In genomic region chr10:75994332-75995040, GRCh38 we compare ENCODE assay signal across 14 cellular contexts.
A peak's percentile ranks its signal among the peaks of the same experiment; 100 is the strongest.
DNase-seq lines count a peak whose midpoint lies in the region; TF ChIP-seq lines count a peak whose summit lies in the region.
"Had no signal": no experiment of that assay in that cellular context is flagged by ENCODE, and none has a peak within 500 bp of the region (broad histone marks: within the 10 kb centered on the region; RNA-seq: fewer than 3 reads in every experiment).

No MANE protein-coding gene starts in this region.

- no peaks in the 10 kb centered on the region for H3K9me3 Mint-ChIP-seq in nephron progenitor cell
- H3K9me3 Mint-ChIP-seq in CD14-positive monocyte = no peaks in the 10 kb centered on the region
- H3K9me3 Mint-ChIP-seq: HFFc6, IgD-negative memory B cell had no signal

- no peak for DNase-seq in HEK293T (ENCODE audit: extremely low spot score)
- peak; percentile 35 for DNase-seq in NCI-H2227 treated with DMSO at 0.1 percent for 48 hours (lab: John Stamatoyannopoulos, UW)
- DNase-seq in nephron progenitor cell = no peak
- no peak for DNase-seq in activated CD4-positive, alpha-beta T cell treated with anti-CD3 and anti-CD28 coated beads, Interleukin-2, amount 50 U/mL, for 48 hours
- DNase-seq in NOMO-1 treated with DMSO at 0.1 percent for 48 hours (lab: John Stamatoyannopoulos, UW; ENCODE audit: unreplicated experiment) = no peak
- no peak for DNase-seq in CD14-positive monocyte (ENCODE audit: low spot score)
- DNase-seq: CD4-positive, CD25-positive, alpha-beta regulatory T cell; CD8-positive, alpha-beta memory T cell; COR-L47; GDM1; HCEC 1CT; HFFc6 had no signal

- intact Hi-C loops in CD14-positive monocyte (cut with micrococcal nuclease) = no loop called here

- H3K36me3 Mint-ChIP-seq in nephron progenitor cell (ENCODE audit: low read depth) (no peaks in the 10 kb centered on the region), CD14-positive monocyte (no peaks in the 10 kb centered on the region)
- H3K36me3 Mint-ChIP-seq: CD4-positive, CD25-positive, alpha-beta regulatory T cell; CD8-positive, alpha-beta memory T cell had no signal

- POLR2A ChIA-PET in HEK293T (lab: Yijun Ruan, JAX) = no interaction called here

- H3K4me3 Mint-ChIP-seq in nephron progenitor cell (no peak overlapping the region), CD14-positive monocyte (no peak overlapping the region)
- H3K4me3 Mint-ChIP-seq: B cell; CD4-positive, CD25-positive, alpha-beta regulatory T cell; CD8-positive, alpha-beta memory T cell; HFFc6; IgD-negative memory B cell had no signal

- H3K27me3 Mint-ChIP-seq in nephron progenitor cell (ENCODE audit: low read depth, poor library complexity) (peaks cover 3% of the 10 kb centered on the region), CD14-positive monocyte (ENCODE audit: low read depth in 3 of 3) (no peaks in the 10 kb centered on the region)
- H3K27me3 Mint-ChIP-seq: B cell; CD4-positive, CD25-positive, alpha-beta regulatory T cell; IgD-negative memory B cell had no signal

- peak overlapping the region; percentile 18 for H3K27ac Mint-ChIP-seq in nephron progenitor cell
- H3K27ac Mint-ChIP-seq in CD14-positive monocyte = no peak overlapping the region
- H3K27ac Mint-ChIP-seq: B cell; CD4-positive, CD25-positive, alpha-beta regulatory T cell; HFFc6; IgD-negative memory B cell had no signal

- H3K4me1 Mint-ChIP-seq in nephron progenitor cell (peaks cover 27% of the 10 kb centered on the region), CD14-positive monocyte (no peaks in the 10 kb centered on the region)
- H3K4me1 Mint-ChIP-seq: B cell; CD4-positive, CD25-positive, alpha-beta regulatory T cell; CD8-positive, alpha-beta memory T cell; IgD-negative memory B cell had no signal

- CTCF ChIA-PET in HEK293T (lab: Yijun Ruan, JAX) = interaction anchor here (0.6 to 0.8 kb wide), 2 partner anchors 38 to 147 kb away, joined by 3 read pairs; no protein-coding TSS in a partner anchor

- TF ChIP-seq CTCF in nephron progenitor cell (IDR thresholded peaks at IDR 0.05) = no peak
- no peak for TF ChIP-seq CTCF in CD14-positive monocyte (IDR thresholded peaks at IDR 0.05)

TF ChIP-seq in HEK293T, 16 proteins besides CTCF, POLR2A, EP300 and RAD21:
- no peak for TF ChIP-seq L3MBTL2 (conservative IDR thresholded peaks at IDR 0.05)
- peak; percentile 22; the same call in 1 of the 2 replicates for TF ChIP-seq PKNOX1 (IDR thresholded peaks at IDR 0.05)
